In genomic region chr4:185405296-185405999, GRCh38 we compare ENCODE assay signal across 12 cellular contexts. TPM values are rescaled to one million over a fixed set of nuclear protein-coding genes. Genes with fewer than 3 reads are reported as not detected.
DNase-seq lines count a peak whose midpoint lies in the region; ATAC-seq and TF ChIP-seq lines count a peak whose summit lies in the region.
"Had no signal": no experiment of that assay in that cellular context is flagged by ENCODE, and none has a peak within 500 bp of the region (broad histone marks: within the 10 kb centered on the region; RNA-seq: fewer than 3 reads in every experiment).

No MANE protein-coding gene starts in this region.

- H4K20me1 ChIP-seq in OCI-LY1 (ENCODE audit: insufficient read depth, low read length): no peaks in the 10 kb centered on the region

- H3K4me3 ChIP-seq in OCI-LY1 (ENCODE audit: low read depth, low read length, poor library complexity, severe bottlenecking): no peak overlapping the region
- H3K4me3 ChIP-seq: tibial nerve had no signal

- DNase-seq in GM10266 (ENCODE audit: extremely low spot score) (peak; percentile 21), omental fat pad (ENCODE audit: low spot score) (no peak), hippocampal formation (lab: John Stamatoyannopoulos, UW) (no peak), amygdala (lab: John Stamatoyannopoulos, UW) (no peak), kidney tubule cell (ENCODE audit: low spot score) (no peak)
- DNase-seq: activated effector memory CD4-positive, alpha-beta T cell treated with anti-CD3 and anti-CD28 coated beads, Interleukin-2, amount 50 U/mL, for 16 hours; NCI-H2029 treated with DMSO at 0.1 percent for 48 hours had no signal

- no peaks in the 10 kb centered on the region for H3K27me3 ChIP-seq in OCI-LY1 (ENCODE audit: insufficient read depth, low read length)
- H3K27me3 ChIP-seq: tibial nerve had no signal

- H3K9me2 ChIP-seq in OCI-LY1 (ENCODE audit: low read depth, low read length): no peaks in the 10 kb centered on the region

- peak overlapping the region; percentile 28; the same call in 1 of the 2 replicates for H3K9ac ChIP-seq in OCI-LY1 (ENCODE audit: low read length)

- H3K9me3 ChIP-seq in OCI-LY1 (ENCODE audit: low read length): no peaks in the 10 kb centered on the region
- H3K9me3 ChIP-seq: tibial nerve had no signal

- peaks cover 46% of the 10 kb centered on the region; the same call in 1 of the 2 replicates for H3K36me3 ChIP-seq in OCI-LY1 (ENCODE audit: insufficient read depth, low read length)

- no peaks in the 10 kb centered on the region for H3K79me2 ChIP-seq in OCI-LY1 (ENCODE audit: insufficient read depth, low read length)

- TF ChIP-seq CTCF in GM10266 (IDR thresholded peaks at IDR 0.05; ENCODE audit: control insufficient read depth, insufficient read depth, low read depth, missing control alignments) (no peak), OCI-LY1 (IDR thresholded peaks at IDR 0.05; ENCODE audit: low read length) (no peak), omental fat pad (IDR thresholded peaks at IDR 0.05) (no peak)

- peak overlapping the region; percentile 74 for H3K27ac ChIP-seq in OCI-LY1 (ENCODE audit: low read depth, low read length, poor library complexity, severe bottlenecking)
- H3K27ac ChIP-seq: tibial nerve had no signal

- no peaks in the 10 kb centered on the region for H3F3A ChIP-seq in OCI-LY1 (ENCODE audit: insufficient read depth, low read length)

- H2AFZ ChIP-seq in OCI-LY1 (ENCODE audit: low read length): no peak overlapping the region

- peaks cover 16% of the 10 kb centered on the region for H3K4me1 ChIP-seq in OCI-LY1 (ENCODE audit: insufficient read depth, low read length, severe bottlenecking)

- ATAC-seq in GM19452 (IDR thresholded peaks at IDR 0.05; ENCODE audit: unreplicated experiment) (peak; percentile 77), HG03060 (IDR thresholded peaks at IDR 0.05; ENCODE audit: low read depth, unreplicated experiment) (peak; percentile 61), omental fat pad (ENCODE audit: low FRiP score) (no peak)

- H3K4me2 ChIP-seq in OCI-LY1 (ENCODE audit: low read length): peak overlapping the region; percentile 36; the same call in 1 of the 2 replicates

RNA-seq across cellular contexts. Expression of gene ANKRD37, which starts 8.8 kb away (rescaled TPM):
- total RNA-seq in omental fat pad: 10 to 100 TPM in 2 of 4 donors, 1 to 10 TPM in 2; 6.2 to 46.4 (median 11.1) TPM

RNA-seq across cellular contexts. Expression of gene LRP2BP, which starts 9.7 kb away (rescaled TPM):
- total RNA-seq in omental fat pad: 1 to 10 TPM in 3 of 4 donors, under 1 TPM in 1; 0.56 to 4.0 (median 1.7) TPM
- total RNA-seq: G401 had no signal

RNA-seq across cellular contexts. Expression of gene UFSP2, which starts 20.3 kb away (rescaled TPM):
- 10 to 100 TPM; 22.5 to 44.8 (median 26.4) TPM for total RNA-seq in omental fat pad
